Comparison of ENCODE assay signal across 1 cellular context in the genomic region with DNA sequence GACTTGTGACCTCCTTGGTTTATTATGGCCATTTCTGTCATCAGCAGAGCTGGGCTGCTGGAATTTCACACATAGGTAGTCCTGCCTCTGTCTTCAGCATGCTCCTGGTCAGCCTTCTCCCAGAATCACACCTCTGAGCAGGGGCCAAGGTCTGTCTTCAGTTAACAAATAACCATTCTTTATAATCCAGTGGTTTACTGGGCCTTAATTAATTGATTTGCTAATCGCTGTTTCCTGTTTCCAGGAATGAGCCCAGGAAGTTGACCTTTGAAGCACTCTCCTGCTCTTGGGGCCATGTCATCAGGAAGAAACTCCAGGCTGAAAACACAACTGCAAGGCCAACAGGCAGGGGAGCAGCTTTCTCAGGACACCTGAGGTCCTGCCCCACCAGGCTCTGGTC.
TF ChIP-seq lines count a peak whose summit lies in the region.

No MANE protein-coding gene starts in this region.

TF ChIP-seq in SK-N-SH, 30 proteins besides CTCF, POLR2A, EP300 and RAD21 (continued from another document):
- TF ChIP-seq, protein P1, sequence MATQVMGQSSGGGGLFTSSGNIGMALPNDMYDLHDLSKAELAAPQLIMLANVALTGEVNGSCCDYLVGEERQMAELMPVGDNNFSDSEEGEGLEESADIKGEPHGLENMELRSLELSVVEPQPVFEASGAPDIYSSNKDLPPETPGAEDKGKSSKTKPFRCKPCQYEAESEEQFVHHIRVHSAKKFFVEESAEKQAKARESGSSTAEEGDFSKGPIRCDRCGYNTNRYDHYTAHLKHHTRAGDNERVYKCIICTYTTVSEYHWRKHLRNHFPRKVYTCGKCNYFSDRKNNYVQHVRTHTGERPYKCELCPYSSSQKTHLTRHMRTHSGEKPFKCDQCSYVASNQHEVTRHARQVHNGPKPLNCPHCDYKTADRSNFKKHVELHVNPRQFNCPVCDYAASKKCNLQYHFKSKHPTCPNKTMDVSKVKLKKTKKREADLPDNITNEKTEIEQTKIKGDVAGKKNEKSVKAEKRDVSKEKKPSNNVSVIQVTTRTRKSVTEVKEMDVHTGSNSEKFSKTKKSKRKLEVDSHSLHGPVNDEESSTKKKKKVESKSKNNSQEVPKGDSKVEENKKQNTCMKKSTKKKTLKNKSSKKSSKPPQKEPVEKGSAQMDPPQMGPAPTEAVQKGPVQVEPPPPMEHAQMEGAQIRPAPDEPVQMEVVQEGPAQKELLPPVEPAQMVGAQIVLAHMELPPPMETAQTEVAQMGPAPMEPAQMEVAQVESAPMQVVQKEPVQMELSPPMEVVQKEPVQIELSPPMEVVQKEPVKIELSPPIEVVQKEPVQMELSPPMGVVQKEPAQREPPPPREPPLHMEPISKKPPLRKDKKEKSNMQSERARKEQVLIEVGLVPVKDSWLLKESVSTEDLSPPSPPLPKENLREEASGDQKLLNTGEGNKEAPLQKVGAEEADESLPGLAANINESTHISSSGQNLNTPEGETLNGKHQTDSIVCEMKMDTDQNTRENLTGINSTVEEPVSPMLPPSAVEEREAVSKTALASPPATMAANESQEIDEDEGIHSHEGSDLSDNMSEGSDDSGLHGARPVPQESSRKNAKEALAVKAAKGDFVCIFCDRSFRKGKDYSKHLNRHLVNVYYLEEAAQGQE (IDR thresholded peaks at IDR 0.05; ENCODE audit: low read depth, low read length): no peak
- no peak for TF ChIP-seq RFX5 (IDR thresholded peaks at IDR 0.05; ENCODE audit: low read length)
- TF ChIP-seq FOSL2 (IDR thresholded peaks at IDR 0.05; ENCODE audit: borderline replicate concordance, low read depth): no peak
- TF ChIP-seq, protein P2, sequence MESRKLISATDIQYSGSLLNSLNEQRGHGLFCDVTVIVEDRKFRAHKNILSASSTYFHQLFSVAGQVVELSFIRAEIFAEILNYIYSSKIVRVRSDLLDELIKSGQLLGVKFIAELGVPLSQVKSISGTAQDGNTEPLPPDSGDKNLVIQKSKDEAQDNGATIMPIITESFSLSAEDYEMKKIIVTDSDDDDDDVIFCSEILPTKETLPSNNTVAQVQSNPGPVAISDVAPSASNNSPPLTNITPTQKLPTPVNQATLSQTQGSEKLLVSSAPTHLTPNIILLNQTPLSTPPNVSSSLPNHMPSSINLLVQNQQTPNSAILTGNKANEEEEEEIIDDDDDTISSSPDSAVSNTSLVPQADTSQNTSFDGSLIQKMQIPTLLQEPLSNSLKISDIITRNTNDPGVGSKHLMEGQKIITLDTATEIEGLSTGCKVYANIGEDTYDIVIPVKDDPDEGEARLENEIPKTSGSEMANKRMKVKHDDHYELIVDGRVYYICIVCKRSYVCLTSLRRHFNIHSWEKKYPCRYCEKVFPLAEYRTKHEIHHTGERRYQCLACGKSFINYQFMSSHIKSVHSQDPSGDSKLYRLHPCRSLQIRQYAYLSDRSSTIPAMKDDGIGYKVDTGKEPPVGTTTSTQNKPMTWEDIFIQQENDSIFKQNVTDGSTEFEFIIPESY (IDR thresholded peaks at IDR 0.05; ENCODE audit: borderline replicate concordance, low read depth): no peak
- no peak for TF ChIP-seq CHD2 (IDR thresholded peaks at IDR 0.05; ENCODE audit: low read length, partially characterized antibody)
- no peak for TF ChIP-seq POLR2AphosphoS5 (IDR thresholded peaks at IDR 0.05; ENCODE audit: low read depth, low read length)
- no peak for TF ChIP-seq FOXM1 (IDR thresholded peaks at IDR 0.05; ENCODE audit: low read depth)
- no peak for TF ChIP-seq JUND (IDR thresholded peaks at IDR 0.05)
- no peak for TF ChIP-seq ELF1 (IDR thresholded peaks at IDR 0.05)
